ENCODE assay signal across 15 cellular contexts in the genomic region with DNA sequence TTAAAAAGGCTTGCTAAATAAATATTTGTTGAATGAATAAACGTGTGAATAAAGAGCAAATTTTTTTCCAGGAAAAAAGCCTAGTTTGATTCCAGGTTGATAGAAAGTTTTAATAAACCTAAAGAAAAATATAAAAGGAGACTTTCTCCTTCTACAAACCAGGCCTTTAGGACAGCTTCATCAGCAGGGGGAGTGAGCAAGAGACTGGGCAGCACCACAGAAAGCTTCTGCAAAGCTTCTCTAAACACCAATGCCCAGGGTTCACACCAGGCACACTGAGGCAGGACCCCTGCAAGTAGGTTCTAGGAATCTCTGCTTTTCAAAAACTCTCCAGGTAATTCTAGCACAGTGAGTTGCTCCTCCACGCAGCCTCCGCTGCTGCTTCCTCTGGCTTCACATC.
A peak's percentile ranks its signal among the peaks of the same experiment; 100 is the strongest.
DNase-seq lines count a peak whose midpoint lies in the region; ATAC-seq and TF ChIP-seq lines count a peak whose summit lies in the region.
"Had no signal": no experiment of that assay in that cellular context is flagged by ENCODE, and none has a peak within 500 bp of the region (broad histone marks: within the 10 kb centered on the region; RNA-seq: fewer than 3 reads in every experiment).

No MANE protein-coding gene starts in this region.

- POLR2A ChIA-PET in AG04450 (lab: Yijun Ruan, JAX) (no interaction called here), IMR-90 (lab: Charles Lee; ENCODE audit: unreplicated experiment) (no interaction called here)

- H2BK20ac ChIP-seq in IMR-90 (ENCODE audit: low read depth, low read length) = no peak overlapping the region

- H3K23ac ChIP-seq in IMR-90 (ENCODE audit: low read depth, low read length) = peak overlapping the region; percentile 31; the same call in 1 of the 2 replicates

- intact Hi-C loops in IMR-90 (cut with micrococcal nuclease) = no loop called here
- intact Hi-C loops in lower leg skin (cut with DNase I; ENCODE audit: low total_unique reads) = no loop called here

- 60% methylated on average over 1 of the region's 3 CpGs; no CpG with 5 or more reads in 1 of the 2 experiments for WGBS in IMR-90 (ENCODE audit: extremely low coverage in 2 of 2, insufficient read length in 1 of 2), 2 experiments
- 86 to 92% methylated on average over 3 of the region's 3 CpGs for WGBS in lower leg skin, 2 donors

- H3K9me3 ChIP-seq in AG04450 (ENCODE audit: control insufficient read depth, insufficient read depth, low read length) (no peaks in the 10 kb centered on the region), IMR-90 (ENCODE audit: control insufficient read depth, insufficient read depth, low read length) (peaks cover 4% of the 10 kb centered on the region; the same call in 1 of the 2 replicates), RWPE2 (ENCODE audit: severe bottlenecking) (no peaks in the 10 kb centered on the region)

- no peak for TF ChIP-seq RAD21 in IMR-90 (IDR thresholded peaks at IDR 0.05; ENCODE audit: low read length)

- peak overlapping the region; percentile 2; the same call in 1 of the 2 replicates for H3K4ac ChIP-seq in IMR-90 (ENCODE audit: low read depth, low read length)

- no peak overlapping the region for H2BK5ac ChIP-seq in IMR-90 (ENCODE audit: low read depth, low read length, poor library complexity, severe bottlenecking)

- no peak overlapping the region for H4K5ac ChIP-seq in IMR-90 (ENCODE audit: low read depth, low read length)

- TF ChIP-seq POLR2A in IMR-90 (IDR thresholded peaks at IDR 0.05; ENCODE audit: low read depth, low read length) (no peak), lower leg skin (IDR thresholded peaks at IDR 0.05) (no peak)

- 0 out of 2 replicates have a peak, but pooled peaks have one; percentile 53 for ATAC-seq in IMR-90 (ENCODE audit: low read depth)
- ATAC-seq in RWPE2 (ENCODE audit: low read depth) = no peak
- ATAC-seq: HepG2 had no signal

- H2AK9ac ChIP-seq in IMR-90 (replicated peaks; ENCODE audit: low read depth, low read length, poor library complexity) = no peak overlapping the region

- peak overlapping the region; percentile 37; the same call in 1 of the 2 replicates for H2AK5ac ChIP-seq in IMR-90 (ENCODE audit: low read depth, low read length)

- DNase-seq in AG04450 (ENCODE audit: low read depth, low spot score) (no peak), IMR-90 (no peak), RWPE2 (ENCODE audit: low spot score) (no peak), epithelial cell of prostate (ENCODE audit: low read depth, low spot score) (no peak), KG1 (lab: John Stamatoyannopoulos, UW) (no peak), lower leg skin (ENCODE audit: low spot score in 2 of 2) (no peak), NCI-H1417 treated with DMSO at 0.1 percent for 48 hours (lab: John Stamatoyannopoulos, UW) (no peak)
- DNase-seq: ACHN; AML-193; CD4-positive, alpha-beta memory T cell; DMS79 treated with DMSO at 0.1 percent for 48 hours; GF-D8; GOT3; H7 had no signal

- H3K79me1 ChIP-seq in IMR-90 (ENCODE audit: low read depth in 1 of 2, low read length in 2 of 2) = no peaks in the 10 kb centered on the region

- H2BK15ac ChIP-seq in IMR-90 (ENCODE audit: low read depth, low read length) = 0 out of 3 replicates have a peak overlapping the region, but pooled peaks have one; percentile 8

- in situ Hi-C loops in IMR-90 (cut with MboI; ENCODE audit: low sequenced_read_pairs) = no loop called here

- BruUV-seq in IMR-90 (replicated peaks; lab: Mats Ljungman, UMichigan) = no TSS peak

- H3K9me1 ChIP-seq in IMR-90 (ENCODE audit: insufficient read depth, low read length) = peaks cover 3% of the 10 kb centered on the region; the same call in 1 of the 2 replicates

- H4K8ac ChIP-seq in IMR-90 (ENCODE audit: low read depth in 2 of 2, low read length in 2 of 2) = peak overlapping the region in 1 of 2 experiments; percentile 9; a peak in 1 of 4 replicates

- H3K27me3 ChIP-seq in AG04450 (ENCODE audit: control insufficient read depth, insufficient read depth, low read length) (no peaks in the 10 kb centered on the region), IMR-90 (ENCODE audit: control insufficient read depth, insufficient read depth, low read length) (no peaks in the 10 kb centered on the region), RWPE2 (ENCODE audit: insufficient read depth, poor library complexity, severe bottlenecking) (no peaks in the 10 kb centered on the region)

- no peak overlapping the region; the same call in 1 of the 2 replicates for H3K4me2 ChIP-seq in IMR-90 (ENCODE audit: low read depth, low read length)

- no peak overlapping the region for H2BK120ac ChIP-seq in IMR-90 (ENCODE audit: low read depth, low read length)

- H3K4me3 ChIP-seq in AG04450 (ENCODE audit: low read depth, low read length) = no peak overlapping the region
- no peak overlapping the region for H3K4me3 ChIP-seq in IMR-90 (ENCODE audit: insufficient read depth, low read depth, low read length)
- H3K4me3 ChIP-seq in RWPE2 (ENCODE audit: severe bottlenecking) = no peak overlapping the region
- H3K4me3 ChIP-seq in lower leg skin (ENCODE audit: low read depth, poor library complexity, severe bottlenecking) = no peak overlapping the region

- H3K14ac ChIP-seq in IMR-90 (replicated peaks; ENCODE audit: low read depth, low read length) = peak overlapping the region; percentile 37; the same call in 1 of the 2 replicates

- H3K36me3 ChIP-seq in IMR-90 (ENCODE audit: control insufficient read depth, insufficient read depth, low read length) (no peaks in the 10 kb centered on the region), RWPE2 (ENCODE audit: low read depth) (no peaks in the 10 kb centered on the region)

- H4K91ac ChIP-seq in IMR-90 (ENCODE audit: insufficient read depth, low read depth, low read length) = peak overlapping the region; percentile 70; the same call in 1 of the 2 replicates

- CTCF ChIA-PET in AG04450 (lab: Charles Lee) = interaction anchor here (1.3 kb wide), 1 partner anchor 12 kb away, joined by 3 read pairs; no protein-coding TSS in a partner anchor
- CTCF ChIA-PET in IMR-90 (lab: Yijun Ruan, JAX) = interaction anchor here (1.4 kb wide), 1 partner anchor 13 kb away, joined by 5 read pairs; no protein-coding TSS in a partner anchor

- H3K56ac ChIP-seq in IMR-90 (ENCODE audit: extremely low read depth, insufficient read depth, low read length) = no peak overlapping the region

- dilution Hi-C loops in IMR-90 (cut with HindIII; ENCODE audit: low sequenced_read_pairs, unreplicated experiment) = no loop called here

- H4K20me1 ChIP-seq in IMR-90 (ENCODE audit: insufficient read depth, low read length) = no peaks in the 10 kb centered on the region

- H2AFZ ChIP-seq in IMR-90 (replicated peaks; ENCODE audit: low read length, poor library complexity) = no peak overlapping the region

- TF ChIP-seq CTCF in AG04450 (IDR thresholded peaks at IDR 0.05; ENCODE audit: low read depth, low read length) (peak; percentile 22; the same call in 1 of the 2 replicates), IMR-90 (conservative IDR thresholded peaks at IDR 0.05; ENCODE audit: low read depth, low read length) (0 out of 2 replicates have a peak, but pooled peaks have one; percentile 3), RWPE2 (IDR thresholded peaks at IDR 0.05; ENCODE audit: poor library complexity, severe bottlenecking) (no peak), lower leg skin (IDR thresholded peaks at IDR 0.05) (no peak)

- H3K27ac ChIP-seq in AG04450 (ENCODE audit: low read depth, low read length) (no peak overlapping the region), IMR-90 (ENCODE audit: insufficient read depth, low read length) (no peak overlapping the region), RWPE2 (ENCODE audit: poor library complexity, severe bottlenecking) (peak overlapping the region; percentile 21), epithelial cell of prostate (peak overlapping the region; percentile 1)

- H3K18ac ChIP-seq in IMR-90 (ENCODE audit: low read depth, low read length) = peak overlapping the region; percentile 37; the same call in 1 of the 2 replicates

- H3K9ac ChIP-seq in IMR-90 (ENCODE audit: low read depth, low read length) = no peak overlapping the region

- H3K4me1 ChIP-seq in IMR-90 (ENCODE audit: control insufficient read depth, insufficient read depth, low read length) (peaks cover 3% of the 10 kb centered on the region), RWPE2 (ENCODE audit: insufficient read depth, poor library complexity, severe bottlenecking) (peaks cover 36% of the 10 kb centered on the region)

TF ChIP-seq in IMR-90, 13 proteins besides CTCF, POLR2A, EP300 and RAD21 (continues in another document):
- TF ChIP-seq MAFK (IDR thresholded peaks at IDR 0.05; ENCODE audit: low read depth, low read length) (no peak), RCOR1 (IDR thresholded peaks at IDR 0.05; ENCODE audit: insufficient replicate concordance, low read length) (no peak), NFE2L2 (IDR thresholded peaks at IDR 0.05; ENCODE audit: low read depth, low read length) (no peak), MXI1 (IDR thresholded peaks at IDR 0.05; ENCODE audit: borderline replicate concordance, low read depth, low read length) (no peak), MAZ (IDR thresholded peaks at IDR 0.05; ENCODE audit: borderline replicate concordance, low read depth, low read length) (no peak), RFX5 (IDR thresholded peaks at IDR 0.05; ENCODE audit: low read depth, low read length) (no peak), BHLHE40 (IDR thresholded peaks at IDR 0.05; ENCODE audit: low read depth, low read length) (no peak), FOS (IDR thresholded peaks at IDR 0.05; ENCODE audit: low read depth, low read length) (no peak), CHD1 (IDR thresholded peaks at IDR 0.05; ENCODE audit: low read depth, low read length) (no peak), SMC3 (IDR thresholded peaks at IDR 0.05; ENCODE audit: low read depth, low read length) (no peak)
- TF ChIP-seq, protein P1, sequence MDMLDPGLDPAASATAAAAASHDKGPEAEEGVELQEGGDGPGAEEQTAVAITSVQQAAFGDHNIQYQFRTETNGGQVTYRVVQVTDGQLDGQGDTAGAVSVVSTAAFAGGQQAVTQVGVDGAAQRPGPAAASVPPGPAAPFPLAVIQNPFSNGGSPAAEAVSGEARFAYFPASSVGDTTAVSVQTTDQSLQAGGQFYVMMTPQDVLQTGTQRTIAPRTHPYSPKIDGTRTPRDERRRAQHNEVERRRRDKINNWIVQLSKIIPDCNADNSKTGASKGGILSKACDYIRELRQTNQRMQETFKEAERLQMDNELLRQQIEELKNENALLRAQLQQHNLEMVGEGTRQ (IDR thresholded peaks at IDR 0.05; ENCODE audit: low read depth, low read length) = no peak
- TF ChIP-seq, protein P2, sequence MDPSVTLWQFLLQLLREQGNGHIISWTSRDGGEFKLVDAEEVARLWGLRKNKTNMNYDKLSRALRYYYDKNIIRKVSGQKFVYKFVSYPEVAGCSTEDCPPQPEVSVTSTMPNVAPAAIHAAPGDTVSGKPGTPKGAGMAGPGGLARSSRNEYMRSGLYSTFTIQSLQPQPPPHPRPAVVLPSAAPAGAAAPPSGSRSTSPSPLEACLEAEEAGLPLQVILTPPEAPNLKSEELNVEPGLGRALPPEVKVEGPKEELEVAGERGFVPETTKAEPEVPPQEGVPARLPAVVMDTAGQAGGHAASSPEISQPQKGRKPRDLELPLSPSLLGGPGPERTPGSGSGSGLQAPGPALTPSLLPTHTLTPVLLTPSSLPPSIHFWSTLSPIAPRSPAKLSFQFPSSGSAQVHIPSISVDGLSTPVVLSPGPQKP (IDR thresholded peaks at IDR 0.05; ENCODE audit: borderline replicate concordance, low read depth, low read length) = no peak

Comparison
In these comparisons a context has a peak if more than half of its experiments do, and no peak if none do; other contexts are left out.
1. H3K27ac ChIP-seq: peak in RWPE2 (single experiment) and epithelial cell of prostate (single experiment); none in AG04450 (single experiment) and IMR-90 (single experiment).
2. CTCF ChIP-seq: peak in AG04450 (single experiment) and IMR-90 (single experiment); none in RWPE2 (single experiment) and lower leg skin (0 of 3).